In genomic region chr11:79403839-79404238, GRCh38 we compare ENCODE assay signal across 30 cellular contexts. TPM values are rescaled to one million over a fixed set of nuclear protein-coding genes. Genes with fewer than 3 reads are reported as not detected.
"Had no signal": no experiment of that assay in that cellular context is flagged by ENCODE, and none has a peak within 500 bp of the region (broad histone marks: within the 10 kb centered on the region; RNA-seq: fewer than 3 reads in every experiment).

No MANE protein-coding gene starts in this region.

- H3K9me3 ChIP-seq: ascending aorta, SJCRH30 had no signal

- H3K36me3 ChIP-seq: ascending aorta, cardiac muscle cell, SJCRH30 had no signal

- H3K4me3 Mint-ChIP-seq: activated CD4-positive, alpha-beta T cell treated with anti-CD3 and anti-CD28 coated beads, Interleukin-2, amount 10 ng/mL, durations not matched to agents 24 days and 14 days; activated CD8-positive, alpha-beta T cell treated with anti-CD3 and anti-CD28 coated beads for 36 hours; activated naive CD4-positive, alpha-beta T cell treated with anti-CD3 and anti-CD28 coated beads, Interleukin-2, amount 50 U/mL, for 24 hours; activated naive CD8-positive, alpha-beta T cell treated with anti-CD3 and anti-CD28 coated beads, Interleukin-2, amount 10 ng/mL, durations not matched to agents 7 days and 5 days; activated T-cell treated with anti-CD3 and anti-CD28 coated beads, Interleukin-2, amount 50 U/mL, for 24 hours; central memory CD8-positive, alpha-beta T cell had no signal

- DNase-seq: activated CD4-positive, alpha-beta T cell treated with anti-CD3 and anti-CD28 coated beads, Interleukin-2, amount 10 ng/mL, durations not matched to agents 24 days and 14 days; activated CD4-positive, alpha-beta T cell treated with anti-CD3 and anti-CD28 coated beads, Interleukin-2, amount 50 U/mL, for 4 hours; activated CD8-positive, alpha-beta T cell treated with anti-CD3 and anti-CD28 coated beads for 36 hours; activated gamma-delta T cell; activated naive CD4-positive, alpha-beta T cell treated with Interleukin-2 at 50 U/mL for 16 hours; activated naive CD8-positive, alpha-beta T cell treated with anti-CD3 and anti-CD28 coated beads, Interleukin-2, amount 10 ng/mL, durations not matched to agents 7 days and 5 days; activated T-cell treated with anti-CD3 and anti-CD28 coated beads, Interleukin-2, amount 50 U/mL, for 24 hours; amygdala; Karpas-422; NCI-H1048; NCI-H1105 treated with DMSO at 0.1 percent for 48 hours; NCI-H1436; NCI-H1694; NCI-H1930; NCI-H2081 treated with DMSO at 0.1 percent for 48 hours; NCI-H446 treated with DMSO at 0.1 percent for 48 hours; NCI-H524; NK-92 treated with Interleukin-12 subunit alpha and Interleukin-12 subunit beta, amount 100 ng/mL, for 24 hours; SHP77; SJCRH30; T1000 had no signal

- H3K27ac Mint-ChIP-seq: activated CD4-positive, alpha-beta T cell treated with anti-CD3 and anti-CD28 coated beads, Interleukin-2, amount 10 ng/mL, durations not matched to agents 24 days and 14 days; activated CD8-positive, alpha-beta T cell treated with anti-CD3 and anti-CD28 coated beads for 36 hours; activated naive CD4-positive, alpha-beta T cell treated with anti-CD3 and anti-CD28 coated beads, Interleukin-2, amount 50 U/mL, for 24 hours; activated naive CD8-positive, alpha-beta T cell treated with anti-CD3 and anti-CD28 coated beads, Interleukin-2, amount 10 ng/mL, durations not matched to agents 7 days and 5 days; activated T-cell treated with anti-CD3 and anti-CD28 coated beads, Interleukin-2, amount 50 U/mL, for 24 hours; activated T-helper 2 cell treated with anti-CD3 and anti-CD28 coated beads, Interferon-gamma antibody, Interleukin-2, Interleukin-4, amounts not matched to agents 10 μg/mL and 5 μg/mL and 100 μg/mL, durations not matched to agents 14 hours and 24 hours and 36 hours had no signal

- H3K9me3 Mint-ChIP-seq: activated T-cell treated with anti-CD3 and anti-CD28 coated beads, Interleukin-2, amount 50 U/mL, for 24 hours; activated T-helper 2 cell treated with anti-CD3 and anti-CD28 coated beads, Interferon-gamma antibody, Interleukin-2, Interleukin-4, amounts not matched to agents 10 μg/mL and 5 μg/mL and 100 μg/mL, durations not matched to agents 14 hours and 24 hours and 36 hours; central memory CD8-positive, alpha-beta T cell had no signal

- H3K36me3 Mint-ChIP-seq: activated naive CD4-positive, alpha-beta T cell treated with anti-CD3 and anti-CD28 coated beads, Interleukin-2, amount 50 U/mL, for 24 hours; activated naive CD8-positive, alpha-beta T cell treated with anti-CD3 and anti-CD28 coated beads, Interleukin-2, amount 10 ng/mL, durations not matched to agents 7 days and 5 days had no signal

- ATAC-seq: activated CD8-positive, alpha-beta T cell treated with anti-CD3 and anti-CD28 coated beads for 36 hours had no signal

- H3K4me1 ChIP-seq: ascending aorta, SJCRH30 had no signal

- H3K4me1 Mint-ChIP-seq: activated CD4-positive, alpha-beta T cell treated with anti-CD3 and anti-CD28 coated beads, Interleukin-2, amount 10 ng/mL, durations not matched to agents 24 days and 14 days; activated naive CD4-positive, alpha-beta T cell treated with anti-CD3 and anti-CD28 coated beads, Interleukin-2, amount 50 U/mL, for 24 hours; activated naive CD8-positive, alpha-beta T cell treated with anti-CD3 and anti-CD28 coated beads, Interleukin-2, amount 10 ng/mL, durations not matched to agents 7 days and 5 days; central memory CD8-positive, alpha-beta T cell had no signal

- H3K27me3 ChIP-seq: ascending aorta, cardiac muscle cell, SJCRH30 had no signal

- H3K4me3 ChIP-seq: ascending aorta, cardiac muscle cell, SJCRH30, SK-N-MC had no signal

- H3K27me3 Mint-ChIP-seq: activated CD4-positive, alpha-beta T cell treated with anti-CD3 and anti-CD28 coated beads, Interleukin-2, amount 10 ng/mL, durations not matched to agents 24 days and 14 days; activated naive CD8-positive, alpha-beta T cell treated with anti-CD3 and anti-CD28 coated beads, Interleukin-2, amount 10 ng/mL, durations not matched to agents 7 days and 5 days; activated T-cell treated with anti-CD3 and anti-CD28 coated beads, Interleukin-2, amount 50 U/mL, for 24 hours; central memory CD8-positive, alpha-beta T cell had no signal

- H3K27ac ChIP-seq: ascending aorta, cardiac muscle cell, SJCRH30, SK-N-MC had no signal

RNA-seq across cellular contexts. Expression of gene TENM4, which starts 37.0 kb away (rescaled TPM):
- total RNA-seq: activated CD4-positive, alpha-beta T cell treated with anti-CD3 and anti-CD28 coated beads, Interleukin-2, amount 10 ng/mL, durations not matched to agents 24 days and 14 days; activated CD8-positive, alpha-beta memory T cell treated with anti-CD3 and anti-CD28 coated beads for 36 hours; activated CD8-positive, alpha-beta T cell treated with anti-CD3 and anti-CD28 coated beads for 36 hours; activated naive CD8-positive, alpha-beta T cell treated with anti-CD3 and anti-CD28 coated beads, Interleukin-2, amount 10 ng/mL, durations not matched to agents 7 days and 5 days; activated T-helper 2 cell treated with anti-CD3 and anti-CD28 coated beads, Interferon-gamma antibody, Interleukin-2, Interleukin-4, amounts not matched to agents 10 μg/mL and 5 μg/mL and 100 μg/mL, durations not matched to agents 14 hours and 24 hours and 36 hours; T-helper 1 cell treated with Interleukin-12 subunit alpha and Interleukin-12 subunit beta and Interleukin-4 antibody, amounts not matched to agents 30 ng/mL and 1 ng/mL, for 36 hours; T-helper 2 cell treated with Interferon-gamma antibody and Interleukin-4, amounts not matched to agents 100 ng/mL and 5 ng/mL, for 36 hours had no signal
